17 cellular contexts compared by ENCODE assay signal in the genomic region with DNA sequence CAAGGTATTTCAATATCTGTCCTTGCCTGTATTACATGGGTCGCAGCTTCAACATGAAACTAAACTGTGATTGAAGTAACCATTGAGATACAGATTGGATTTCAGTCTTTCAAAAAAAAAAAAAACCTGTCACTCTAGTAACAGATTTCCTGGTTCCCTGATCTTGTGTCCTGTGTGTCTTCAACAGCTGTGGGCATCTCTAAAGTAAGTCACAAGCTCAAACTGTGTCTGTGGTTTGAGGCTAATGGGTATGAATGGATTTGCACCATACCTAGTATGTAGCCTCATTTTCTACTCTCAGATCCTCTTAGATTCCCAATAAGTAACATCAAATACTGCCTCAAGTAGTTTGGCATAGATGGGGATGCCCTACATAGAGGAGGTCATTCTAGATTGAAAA.
DNase-seq lines count a peak whose midpoint lies in the region; ATAC-seq lines count a peak whose summit lies in the region.
"Had no signal": no experiment of that assay in that cellular context is flagged by ENCODE, and none has a peak within 500 bp of the region (broad histone marks: within the 10 kb centered on the region; RNA-seq: fewer than 3 reads in every experiment).

No MANE protein-coding gene starts in this region.

- H3K4me1 Mint-ChIP-seq in activated CD4-positive, alpha-beta T cell treated with anti-CD3 and anti-CD28 coated beads for 36 hours = peaks cover 62% of the 10 kb centered on the region
- peaks cover 43% of the 10 kb centered on the region for H3K4me1 Mint-ChIP-seq in stimulated activated effector memory CD8-positive, alpha-beta T cell treated with anti-CD3 and anti-CD28 coated beads, Interleukin-12 subunit alpha, Interleukin-12 subunit beta, amount 100 ng/mL, for 72 hours

- POLR2A ChIA-PET in activated CD4-positive, alpha-beta T cell treated with anti-CD3 and anti-CD28 coated beads for 36 hours (lab: Charles Lee) = no interaction called here

- intact Hi-C loops in activated CD4-positive, alpha-beta T cell treated with anti-CD3 and anti-CD28 coated beads for 36 hours (cut with DNase I, micrococcal nuclease) = loop anchor here in 1 of 2 experiments (5.0 kb wide), 1 partner anchor 72 kb away; no protein-coding TSS in a partner anchor

- H3K27ac Mint-ChIP-seq in activated CD4-positive, alpha-beta T cell treated with anti-CD3 and anti-CD28 coated beads for 36 hours = peak overlapping the region; percentile 39
- H3K27ac Mint-ChIP-seq in stimulated activated effector memory CD8-positive, alpha-beta T cell treated with anti-CD3 and anti-CD28 coated beads, Interleukin-12 subunit alpha, Interleukin-12 subunit beta, amount 100 ng/mL, for 72 hours = peak overlapping the region; percentile 82
- H3K27ac Mint-ChIP-seq: memory B cell had no signal

- CTCF ChIA-PET in activated CD4-positive, alpha-beta T cell treated with anti-CD3 and anti-CD28 coated beads for 36 hours (lab: Charles Lee) = interaction anchor here (0.6 to 2.3 kb wide), 5 partner anchors 9 to 561 kb away, joined by 3 to 8 read pairs (median 5); no protein-coding TSS in a partner anchor

- no peaks in the 10 kb centered on the region for H3K36me3 Mint-ChIP-seq in activated CD4-positive, alpha-beta T cell treated with anti-CD3 and anti-CD28 coated beads for 36 hours (ENCODE audit: low read depth)
- H3K36me3 Mint-ChIP-seq in stimulated activated effector memory CD8-positive, alpha-beta T cell treated with anti-CD3 and anti-CD28 coated beads, Interleukin-12 subunit alpha, Interleukin-12 subunit beta, amount 100 ng/mL, for 72 hours = no peaks in the 10 kb centered on the region
- H3K36me3 Mint-ChIP-seq: memory B cell had no signal

- H3K27me3 Mint-ChIP-seq in activated CD4-positive, alpha-beta T cell treated with anti-CD3 and anti-CD28 coated beads for 36 hours = no peaks in the 10 kb centered on the region
- H3K27me3 Mint-ChIP-seq: memory B cell had no signal

- no peak overlapping the region for H3K4me3 Mint-ChIP-seq in activated CD4-positive, alpha-beta T cell treated with anti-CD3 and anti-CD28 coated beads for 36 hours
- H3K4me3 Mint-ChIP-seq in stimulated activated effector memory CD8-positive, alpha-beta T cell treated with anti-CD3 and anti-CD28 coated beads, Interleukin-12 subunit alpha, Interleukin-12 subunit beta, amount 100 ng/mL, for 72 hours = no peak overlapping the region
- H3K4me3 Mint-ChIP-seq: memory B cell had no signal

- H3K9me3 Mint-ChIP-seq in activated CD4-positive, alpha-beta T cell treated with anti-CD3 and anti-CD28 coated beads for 36 hours (ENCODE audit: low read depth) = no peaks in the 10 kb centered on the region
- H3K9me3 Mint-ChIP-seq in stimulated activated effector memory CD8-positive, alpha-beta T cell treated with anti-CD3 and anti-CD28 coated beads, Interleukin-12 subunit alpha, Interleukin-12 subunit beta, amount 100 ng/mL, for 72 hours = no peaks in the 10 kb centered on the region
- H3K9me3 Mint-ChIP-seq: memory B cell had no signal

- peak; percentile 13 for ATAC-seq in activated CD4-positive, alpha-beta T cell treated with anti-CD3 and anti-CD28 coated beads for 36 hours
- ATAC-seq in GM21360 (IDR thresholded peaks at IDR 0.05; ENCODE audit: unreplicated experiment) (peak; percentile 24), HG03097 (IDR thresholded peaks at IDR 0.05; ENCODE audit: low FRiP score, unreplicated experiment) (peak; percentile 28)
- peak; percentile 72 for ATAC-seq in stimulated activated effector memory CD8-positive, alpha-beta T cell treated with anti-CD3 and anti-CD28 coated beads, Interleukin-12 subunit alpha, Interleukin-12 subunit beta, amount 100 ng/mL, for 72 hours

- DNase-seq in activated CD4-positive, alpha-beta T cell treated with anti-CD3 and anti-CD28 coated beads for 36 hours = no peak
- no peak for DNase-seq in activated CD4-positive, alpha-beta T cell treated with anti-CD3 and anti-CD28 coated beads for 48 hours
- DNase-seq in stimulated activated effector memory CD8-positive, alpha-beta T cell treated with anti-CD3 and anti-CD28 coated beads, Interleukin-12 subunit alpha, Interleukin-12 subunit beta, amount 100 ng/mL, for 72 hours (ENCODE audit: low spot score in 2 of 2) = no peak
- DNase-seq in COLO668 (lab: John Stamatoyannopoulos, UW; ENCODE audit: unreplicated experiment) = no peak
- DNase-seq in NCI-H1092 treated with DMSO at 0.1 percent for 48 hours (lab: John Stamatoyannopoulos, UW) = no peak
- DNase-seq in central memory CD4-positive, alpha-beta T cell = no peak
- DNase-seq: activated CD8-positive, alpha-beta memory T cell treated with anti-CD3 and anti-CD28 coated beads, Interleukin-2, amount 50 U/mL, for 48 hours; adrenal gland; GF-D8; GOT3; IMR-90; NCI-H1092; NCI-H446; stomach had no signal

Comparison
In these comparisons a context has a peak if more than half of its experiments do, and no peak if none do; other contexts are left out.
1. ATAC-seq: peak in every context shown above with its lines; median percentile 72 in stimulated activated effector memory CD8-positive, alpha-beta T cell treated with anti-CD3 and anti-CD28 coated beads, Interleukin-12 subunit alpha, Interleukin-12 subunit beta, amount 100 ng/mL, for 72 hours; 28 in HG03097; 24 in GM21360; 13 in activated CD4-positive, alpha-beta T cell treated with anti-CD3 and anti-CD28 coated beads for 36 hours.